1 cellular context compared by ENCODE assay signal in genomic region chr15:52790166-52790708, GRCh38.
TF ChIP-seq lines count a peak whose summit lies in the region.

Gene ONECUT1, minus strand, starts transcription at chr15:52790336. Its CDS starts 452 bp downstream, at chr15:52789884.

TF ChIP-seq in HepG2, 621 proteins besides CTCF, POLR2A, EP300 and RAD21 (continued from another document and continues in another):
- TF ChIP-seq, protein P1, sequence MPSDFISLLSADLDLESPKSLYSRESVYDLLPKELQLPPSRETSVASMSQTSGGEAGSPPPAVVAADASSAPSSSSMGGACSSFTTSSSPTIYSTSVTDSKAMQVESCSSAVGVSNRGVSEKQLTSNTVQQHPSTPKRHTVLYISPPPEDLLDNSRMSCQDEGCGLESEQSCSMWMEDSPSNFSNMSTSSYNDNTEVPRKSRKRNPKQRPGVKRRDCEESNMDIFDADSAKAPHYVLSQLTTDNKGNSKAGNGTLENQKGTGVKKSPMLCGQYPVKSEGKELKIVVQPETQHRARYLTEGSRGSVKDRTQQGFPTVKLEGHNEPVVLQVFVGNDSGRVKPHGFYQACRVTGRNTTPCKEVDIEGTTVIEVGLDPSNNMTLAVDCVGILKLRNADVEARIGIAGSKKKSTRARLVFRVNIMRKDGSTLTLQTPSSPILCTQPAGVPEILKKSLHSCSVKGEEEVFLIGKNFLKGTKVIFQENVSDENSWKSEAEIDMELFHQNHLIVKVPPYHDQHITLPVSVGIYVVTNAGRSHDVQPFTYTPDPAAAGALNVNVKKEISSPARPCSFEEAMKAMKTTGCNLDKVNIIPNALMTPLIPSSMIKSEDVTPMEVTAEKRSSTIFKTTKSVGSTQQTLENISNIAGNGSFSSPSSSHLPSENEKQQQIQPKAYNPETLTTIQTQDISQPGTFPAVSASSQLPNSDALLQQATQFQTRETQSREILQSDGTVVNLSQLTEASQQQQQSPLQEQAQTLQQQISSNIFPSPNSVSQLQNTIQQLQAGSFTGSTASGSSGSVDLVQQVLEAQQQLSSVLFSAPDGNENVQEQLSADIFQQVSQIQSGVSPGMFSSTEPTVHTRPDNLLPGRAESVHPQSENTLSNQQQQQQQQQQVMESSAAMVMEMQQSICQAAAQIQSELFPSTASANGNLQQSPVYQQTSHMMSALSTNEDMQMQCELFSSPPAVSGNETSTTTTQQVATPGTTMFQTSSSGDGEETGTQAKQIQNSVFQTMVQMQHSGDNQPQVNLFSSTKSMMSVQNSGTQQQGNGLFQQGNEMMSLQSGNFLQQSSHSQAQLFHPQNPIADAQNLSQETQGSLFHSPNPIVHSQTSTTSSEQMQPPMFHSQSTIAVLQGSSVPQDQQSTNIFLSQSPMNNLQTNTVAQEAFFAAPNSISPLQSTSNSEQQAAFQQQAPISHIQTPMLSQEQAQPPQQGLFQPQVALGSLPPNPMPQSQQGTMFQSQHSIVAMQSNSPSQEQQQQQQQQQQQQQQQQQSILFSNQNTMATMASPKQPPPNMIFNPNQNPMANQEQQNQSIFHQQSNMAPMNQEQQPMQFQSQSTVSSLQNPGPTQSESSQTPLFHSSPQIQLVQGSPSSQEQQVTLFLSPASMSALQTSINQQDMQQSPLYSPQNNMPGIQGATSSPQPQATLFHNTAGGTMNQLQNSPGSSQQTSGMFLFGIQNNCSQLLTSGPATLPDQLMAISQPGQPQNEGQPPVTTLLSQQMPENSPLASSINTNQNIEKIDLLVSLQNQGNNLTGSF (CRISPR knock-in tag; IDR thresholded peaks at IDR 0.05), result peak; percentile 85
- TF ChIP-seq ZNF468 (CRISPR knock-in tag; IDR thresholded peaks at IDR 0.05) (no peak), ZNF800 (CRISPR knock-in tag; IDR thresholded peaks at IDR 0.05) (peak; percentile 55; the same call in 1 of the 2 replicates), THRA (CRISPR knock-in tag; IDR thresholded peaks at IDR 0.05; ENCODE audit: borderline replicate concordance) (peak; percentile 37; the same call in 1 of the 2 replicates), MIER3 (CRISPR knock-in tag; IDR thresholded peaks at IDR 0.05; ENCODE audit: borderline replicate concordance) (no peak), ZNF709 (CRISPR knock-in tag; IDR thresholded peaks at IDR 0.05) (no peak; the same call in 1 of the 2 replicates), ZNF543 (CRISPR knock-in tag; IDR thresholded peaks at IDR 0.05) (peak; percentile 64; the same call in 1 of the 2 replicates), ZC3H4 (CRISPR knock-in tag; IDR thresholded peaks at IDR 0.05; ENCODE audit: borderline replicate concordance) (no peak), MYNN (CRISPR knock-in tag; IDR thresholded peaks at IDR 0.05; ENCODE audit: low read depth) (no peak), ZNF101 (CRISPR knock-in tag; IDR thresholded peaks at IDR 0.05; ENCODE audit: borderline replicate concordance, low read depth) (no peak), ZNF24 (IDR thresholded peaks at IDR 0.05) (no peak), REPIN1 (CRISPR knock-in tag; IDR thresholded peaks at IDR 0.05; ENCODE audit: borderline replicate concordance, low read depth) (peak; percentile 62; the same call in 1 of the 2 replicates), FOXA3 (CRISPR knock-in tag; IDR thresholded peaks at IDR 0.05) (no peak), PCBP2 (optimal IDR thresholded peaks at IDR 0.05; ENCODE audit: low read depth, low read length, poor library complexity, severe bottlenecking) (no peak), NFATC3 (CRISPR knock-in tag; IDR thresholded peaks at IDR 0.05) (0 out of 2 replicates have a peak, but pooled peaks have one; percentile 55), ZNF230 (CRISPR knock-in tag; IDR thresholded peaks at IDR 0.05) (no peak), ZSCAN31 (CRISPR knock-in tag; IDR thresholded peaks at IDR 0.05; ENCODE audit: low read depth) (peak; percentile 52; the same call in 1 of the 2 replicates), EED (CRISPR knock-in tag; IDR thresholded peaks at IDR 0.05) (peak; percentile 71; the same call in 1 of the 2 replicates), ZBTB37 (CRISPR knock-in tag; IDR thresholded peaks at IDR 0.05) (no peak), SALL1 (CRISPR knock-in tag; IDR thresholded peaks at IDR 0.05) (peak; percentile 61), KLF9 (CRISPR knock-in tag; IDR thresholded peaks at IDR 0.05; ENCODE audit: low read depth) (no peak), ZNF207 (IDR thresholded peaks at IDR 0.05; ENCODE audit: borderline replicate concordance) (no peak), ZZZ3 (CRISPR knock-in tag; IDR thresholded peaks at IDR 0.05; ENCODE audit: borderline replicate concordance) (0 out of 2 replicates have a peak, but pooled peaks have one; percentile 10), MAZ (IDR thresholded peaks at IDR 0.05; ENCODE audit: borderline replicate concordance, low read depth, low read length) (no peak), MAZ (CRISPR knock-in tag; IDR thresholded peaks at IDR 0.05; ENCODE audit: low read depth) (peak; percentile 72), ATF5 (CRISPR knock-in tag; IDR thresholded peaks at IDR 0.05; ENCODE audit: low read depth) (no peak), ZNF33A (CRISPR knock-in tag; IDR thresholded peaks at IDR 0.05; ENCODE audit: borderline replicate concordance) (no peak), ZNF556 (CRISPR knock-in tag; IDR thresholded peaks at IDR 0.05; ENCODE audit: borderline replicate concordance) (0 out of 2 replicates have a peak, but pooled peaks have one; percentile 5), ZNF260 (CRISPR knock-in tag; IDR thresholded peaks at IDR 0.05; ENCODE audit: borderline replicate concordance, low read depth) (no peak), DR1 (CRISPR knock-in tag; IDR thresholded peaks at IDR 0.05) (peak; percentile 30; the same call in 1 of the 2 replicates), ZNF274 (CRISPR knock-in tag; IDR thresholded peaks at IDR 0.05) (peak; percentile 79; the same call in 1 of the 2 replicates), ATF7 (IDR thresholded peaks at IDR 0.05) (no peak), ATF7 (CRISPR knock-in tag; IDR thresholded peaks at IDR 0.05) (no peak), ZNF879 (CRISPR knock-in tag; IDR thresholded peaks at IDR 0.05) (no peak; the same call in 1 of the 2 replicates), ZNF512 (CRISPR knock-in tag; IDR thresholded peaks at IDR 0.05) (no peak), ZBTB3 (CRISPR knock-in tag; IDR thresholded peaks at IDR 0.05; ENCODE audit: borderline replicate concordance, low read depth) (no peak), TBX2 (CRISPR knock-in tag; IDR thresholded peaks at IDR 0.05; ENCODE audit: borderline replicate concordance) (peak; percentile 43; the same call in 1 of the 2 replicates)
- TF ChIP-seq, protein P2, sequence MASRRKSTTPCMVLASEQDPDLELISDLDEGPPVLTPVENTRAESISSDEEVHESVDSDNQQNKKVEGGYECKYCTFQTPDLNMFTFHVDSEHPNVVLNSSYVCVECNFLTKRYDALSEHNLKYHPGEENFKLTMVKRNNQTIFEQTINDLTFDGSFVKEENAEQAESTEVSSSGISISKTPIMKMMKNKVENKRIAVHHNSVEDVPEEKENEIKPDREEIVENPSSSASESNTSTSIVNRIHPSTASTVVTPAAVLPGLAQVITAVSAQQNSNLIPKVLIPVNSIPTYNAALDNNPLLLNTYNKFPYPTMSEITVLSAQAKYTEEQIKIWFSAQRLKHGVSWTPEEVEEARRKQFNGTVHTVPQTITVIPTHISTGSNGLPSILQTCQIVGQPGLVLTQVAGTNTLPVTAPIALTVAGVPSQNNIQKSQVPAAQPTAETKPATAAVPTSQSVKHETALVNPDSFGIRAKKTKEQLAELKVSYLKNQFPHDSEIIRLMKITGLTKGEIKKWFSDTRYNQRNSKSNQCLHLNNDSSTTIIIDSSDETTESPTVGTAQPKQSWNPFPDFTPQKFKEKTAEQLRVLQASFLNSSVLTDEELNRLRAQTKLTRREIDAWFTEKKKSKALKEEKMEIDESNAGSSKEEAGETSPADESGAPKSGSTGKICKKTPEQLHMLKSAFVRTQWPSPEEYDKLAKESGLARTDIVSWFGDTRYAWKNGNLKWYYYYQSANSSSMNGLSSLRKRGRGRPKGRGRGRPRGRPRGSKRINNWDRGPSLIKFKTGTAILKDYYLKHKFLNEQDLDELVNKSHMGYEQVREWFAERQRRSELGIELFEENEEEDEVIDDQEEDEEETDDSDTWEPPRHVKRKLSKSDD (CRISPR knock-in tag; IDR thresholded peaks at IDR 0.05; ENCODE audit: low read depth), result no peak; the same call in none of the 2 replicates
- TF ChIP-seq, protein P3, sequence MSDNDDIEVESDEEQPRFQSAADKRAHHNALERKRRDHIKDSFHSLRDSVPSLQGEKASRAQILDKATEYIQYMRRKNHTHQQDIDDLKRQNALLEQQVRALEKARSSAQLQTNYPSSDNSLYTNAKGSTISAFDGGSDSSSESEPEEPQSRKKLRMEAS (IDR thresholded peaks at IDR 0.05), result peak; percentile 90
- TF ChIP-seq, protein P4, sequence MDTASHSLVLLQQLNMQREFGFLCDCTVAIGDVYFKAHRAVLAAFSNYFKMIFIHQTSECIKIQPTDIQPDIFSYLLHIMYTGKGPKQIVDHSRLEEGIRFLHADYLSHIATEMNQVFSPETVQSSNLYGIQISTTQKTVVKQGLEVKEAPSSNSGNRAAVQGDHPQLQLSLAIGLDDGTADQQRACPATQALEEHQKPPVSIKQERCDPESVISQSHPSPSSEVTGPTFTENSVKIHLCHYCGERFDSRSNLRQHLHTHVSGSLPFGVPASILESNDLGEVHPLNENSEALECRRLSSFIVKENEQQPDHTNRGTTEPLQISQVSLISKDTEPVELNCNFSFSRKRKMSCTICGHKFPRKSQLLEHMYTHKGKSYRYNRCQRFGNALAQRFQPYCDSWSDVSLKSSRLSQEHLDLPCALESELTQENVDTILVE (CRISPR knock-in tag; IDR thresholded peaks at IDR 0.05), result 0 out of 2 replicates have a peak, but pooled peaks have one; percentile 26
- TF ChIP-seq, protein P5, sequence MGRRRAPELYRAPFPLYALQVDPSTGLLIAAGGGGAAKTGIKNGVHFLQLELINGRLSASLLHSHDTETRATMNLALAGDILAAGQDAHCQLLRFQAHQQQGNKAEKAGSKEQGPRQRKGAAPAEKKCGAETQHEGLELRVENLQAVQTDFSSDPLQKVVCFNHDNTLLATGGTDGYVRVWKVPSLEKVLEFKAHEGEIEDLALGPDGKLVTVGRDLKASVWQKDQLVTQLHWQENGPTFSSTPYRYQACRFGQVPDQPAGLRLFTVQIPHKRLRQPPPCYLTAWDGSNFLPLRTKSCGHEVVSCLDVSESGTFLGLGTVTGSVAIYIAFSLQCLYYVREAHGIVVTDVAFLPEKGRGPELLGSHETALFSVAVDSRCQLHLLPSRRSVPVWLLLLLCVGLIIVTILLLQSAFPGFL (CRISPR knock-in tag; IDR thresholded peaks at IDR 0.05), result 0 out of 2 replicates have a peak, but pooled peaks have one; percentile 44
- TF ChIP-seq, protein P6, sequence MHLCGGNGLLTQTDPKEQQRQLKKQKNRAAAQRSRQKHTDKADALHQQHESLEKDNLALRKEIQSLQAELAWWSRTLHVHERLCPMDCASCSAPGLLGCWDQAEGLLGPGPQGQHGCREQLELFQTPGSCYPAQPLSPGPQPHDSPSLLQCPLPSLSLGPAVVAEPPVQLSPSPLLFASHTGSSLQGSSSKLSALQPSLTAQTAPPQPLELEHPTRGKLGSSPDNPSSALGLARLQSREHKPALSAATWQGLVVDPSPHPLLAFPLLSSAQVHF (CRISPR knock-in tag; IDR thresholded peaks at IDR 0.05), result no peak
